Comparison of ENCODE assay signal across 19 cellular contexts in the genomic region with DNA sequence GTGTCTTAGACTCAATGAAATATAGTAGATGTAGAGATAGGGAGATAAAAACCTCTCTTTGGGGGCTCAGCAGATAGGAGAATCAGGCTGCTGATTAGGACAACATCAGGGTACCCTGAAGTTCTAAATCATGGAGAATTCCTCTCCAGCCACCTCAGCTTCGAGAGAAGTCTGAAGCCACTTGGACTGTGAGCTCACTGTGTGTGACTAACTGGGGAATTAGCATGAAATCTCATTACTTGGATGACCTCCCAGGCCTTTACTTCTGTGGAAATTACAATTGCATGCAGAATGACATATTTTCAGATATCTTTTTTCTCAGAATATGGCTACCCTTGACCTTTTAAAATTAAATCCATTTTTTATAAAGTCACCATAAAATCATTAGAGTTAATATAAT.
"Had no signal": no experiment of that assay in that cellular context is flagged by ENCODE, and none has a peak within 500 bp of the region (broad histone marks: within the 10 kb centered on the region; RNA-seq: fewer than 3 reads in every experiment).

No MANE protein-coding gene starts in this region.

- H2AFZ ChIP-seq: neural progenitor cell, parathyroid adenoma had no signal

- H3K4me1 ChIP-seq: esophagus muscularis mucosa, gastrocnemius medialis, heart right ventricle, neural progenitor cell, parathyroid adenoma, tibial nerve, vagina had no signal

- H3K36me3 ChIP-seq: cardiac muscle cell, esophagus muscularis mucosa, gastrocnemius medialis, heart right ventricle, neural progenitor cell, tibial nerve, vagina had no signal

- H3K4me2 ChIP-seq: neural progenitor cell had no signal

- H3K4me3 ChIP-seq: cardiac muscle cell, esophagus muscularis mucosa, gastrocnemius medialis, heart right ventricle, neural progenitor cell, tibial nerve, vagina had no signal

- FAIRE-seq: endometrium, small intestine, TTC549 had no signal

- H3K79me2 ChIP-seq: parathyroid adenoma had no signal

- H3K9ac ChIP-seq: neural progenitor cell, parathyroid adenoma had no signal

- H3K27me3 ChIP-seq: cardiac muscle cell, esophagus muscularis mucosa, gastrocnemius medialis, neural progenitor cell, tibial nerve, vagina had no signal

- H3K9me3 ChIP-seq: esophagus muscularis mucosa, gastrocnemius medialis, heart right ventricle, tibial nerve, vagina had no signal

- ATAC-seq: gastrocnemius medialis; heart right ventricle; stimulated activated effector memory CD8-positive, alpha-beta T cell treated with anti-CD3 and anti-CD28 coated beads, Interleukin-12 subunit alpha, Interleukin-12 subunit beta, amount 100 ng/mL, for 72 hours had no signal

- H3K27ac ChIP-seq: cardiac muscle cell, esophagus muscularis mucosa, gastrocnemius medialis, heart right ventricle, neural progenitor cell, parathyroid adenoma, tibial nerve, vagina had no signal

- DNase-seq: activated CD4-positive, alpha-beta memory T cell treated with anti-CD3 and anti-CD28 coated beads for 36 hours; activated gamma-delta T cell; activated naive CD8-positive, alpha-beta T cell treated with anti-CD3 and anti-CD28 coated beads for 36 hours; activated T-cell treated with anti-CD3 and anti-CD28 coated beads, Interleukin-2, amount 50 U/mL, for 48 hours; anterior cingulate cortex; gastrocnemius medialis; heart right ventricle; islet precursor cell; retina; small intestine had no signal
